In genomic region chr22:50310949-50311444, GRCh38 we compare ENCODE assay signal across 30 cellular contexts.
"Had no signal": no experiment of that assay in that cellular context is flagged by ENCODE, and none has a peak within 500 bp of the region (broad histone marks: within the 10 kb centered on the region; RNA-seq: fewer than 3 reads in every experiment).

No MANE protein-coding gene starts in this region.

- H3K27me3 Mint-ChIP-seq: memory B cell had no signal

- H3K9me3 ChIP-seq: adrenal gland, ascending aorta, colonic mucosa, gastrocnemius medialis, sigmoid colon, tibial artery had no signal

- H3K36me3 Mint-ChIP-seq: activated naive CD4-positive, alpha-beta T cell treated with anti-CD3 and anti-CD28 coated beads, Interleukin-2, amount 50 U/mL, for 72 hours; brain; memory B cell; naive thymus-derived CD4-positive, alpha-beta T cell; stimulated activated memory B cell treated with anti-CD40 and anti-IgM and Interleukin-4, amounts not matched to agents 10 μg/mL and 1 μg/mL and 100 μg/mL, for 72 hours had no signal

- H3K27me3 ChIP-seq: adrenal gland, ascending aorta, cardiac muscle cell, colonic mucosa, sigmoid colon, tibial artery had no signal

- ATAC-seq: activated naive CD4-positive, alpha-beta T cell treated with anti-CD3 and anti-CD28 coated beads, Interleukin-2, amount 50 U/mL, for 72 hours; activated T-cell treated with anti-CD3 and anti-CD28 coated beads, Interleukin-2, amount 50 U/mL, for 72 hours; gastrocnemius medialis; left cardiac atrium; naive thymus-derived CD4-positive, alpha-beta T cell; stimulated activated memory B cell treated with anti-CD40 and anti-IgM and Interleukin-4, amounts not matched to agents 10 μg/mL and 1 μg/mL and 100 μg/mL, for 72 hours; stimulated activated naive CD8-positive, alpha-beta T cell treated with anti-CD3 and anti-CD28 coated beads, Interleukin-15, amount 100 ng/mL, for 72 hours had no signal

- H3K27ac Mint-ChIP-seq: activated T-cell treated with anti-CD3 and anti-CD28 coated beads, Interleukin-2, amount 50 U/mL, for 72 hours; memory B cell; naive thymus-derived CD4-positive, alpha-beta T cell; stimulated activated naive CD8-positive, alpha-beta T cell treated with anti-CD3 and anti-CD28 coated beads, Interleukin-15, amount 100 ng/mL, for 72 hours had no signal

- H3K36me3 ChIP-seq: adrenal gland, ascending aorta, cardiac muscle cell, colonic mucosa, gastrocnemius medialis, sigmoid colon, tibial artery had no signal

- H3K4me3 ChIP-seq: adrenal gland, ascending aorta, cardiac muscle cell, colonic mucosa, gastrocnemius medialis, sigmoid colon, tibial artery had no signal

- H3K27ac ChIP-seq: adrenal gland, ascending aorta, cardiac muscle cell, colonic mucosa, gastrocnemius medialis, sigmoid colon, tibial artery, VCaP had no signal

- H3K4me3 Mint-ChIP-seq: activated T-cell treated with anti-CD3 and anti-CD28 coated beads, Interleukin-2, amount 50 U/mL, for 72 hours; brain; memory B cell; stimulated activated memory B cell treated with anti-CD40 and anti-IgM and Interleukin-4, amounts not matched to agents 10 μg/mL and 1 μg/mL and 100 μg/mL, for 72 hours; stimulated activated naive CD8-positive, alpha-beta T cell treated with anti-CD3 and anti-CD28 coated beads, Interleukin-15, amount 100 ng/mL, for 72 hours had no signal

- DNase-seq: activated CD4-positive, alpha-beta T cell treated with anti-CD3 and anti-CD28 coated beads for 4 hours; activated CD4-positive, alpha-beta T cell treated with anti-CD3 and anti-CD28 coated beads, Interleukin-2, amount 50 U/mL, for 4 hours; activated naive CD4-positive, alpha-beta T cell; activated T-cell treated with anti-CD3 and anti-CD28 coated beads for 4 hours; activated T-cell treated with anti-CD3 and anti-CD28 coated beads, Interleukin-2, amount 50 U/mL, for 72 hours; adrenal gland; cerebellar nuclear complex; colonic mucosa; effector CD8-positive, alpha-beta T cell; gastrocnemius medialis; left cardiac atrium; midbrain; naive thymus-derived CD4-positive, alpha-beta T cell; occipital lobe; sigmoid colon; small intestine; stimulated activated CD4-positive, alpha-beta T cell treated with anti-CD3 and anti-CD28 coated beads, Interleukin-1b, Interleukin-23, amount 100 ng/mL, for 48 hours; stimulated activated CD4-positive, alpha-beta T cell treated with anti-CD3 and anti-CD28 coated beads, Interleukin-4, amount 100 ng/mL, for 4 hours; stimulated activated CD8-positive, alpha-beta memory T cell treated with anti-CD3 and anti-CD28 coated beads, Interleukin-4, amount 100 ng/mL, for 48 hours; stimulated activated naive CD8-positive, alpha-beta T cell treated with anti-CD3 and anti-CD28 coated beads, Interleukin-15, amount 100 ng/mL, for 72 hours; T-helper 9 cell had no signal

- H3K9me3 Mint-ChIP-seq: activated naive CD4-positive, alpha-beta T cell treated with anti-CD3 and anti-CD28 coated beads, Interleukin-2, amount 50 U/mL, for 72 hours; activated T-cell treated with anti-CD3 and anti-CD28 coated beads, Interleukin-2, amount 50 U/mL, for 72 hours; brain; memory B cell; naive thymus-derived CD4-positive, alpha-beta T cell; neural crest cell; stimulated activated memory B cell treated with anti-CD40 and anti-IgM and Interleukin-4, amounts not matched to agents 10 μg/mL and 1 μg/mL and 100 μg/mL, for 72 hours; stimulated activated naive CD8-positive, alpha-beta T cell treated with anti-CD3 and anti-CD28 coated beads, Interleukin-15, amount 100 ng/mL, for 72 hours had no signal
